Comparison of ENCODE assay signal across 1 cellular context in the genomic region with DNA sequence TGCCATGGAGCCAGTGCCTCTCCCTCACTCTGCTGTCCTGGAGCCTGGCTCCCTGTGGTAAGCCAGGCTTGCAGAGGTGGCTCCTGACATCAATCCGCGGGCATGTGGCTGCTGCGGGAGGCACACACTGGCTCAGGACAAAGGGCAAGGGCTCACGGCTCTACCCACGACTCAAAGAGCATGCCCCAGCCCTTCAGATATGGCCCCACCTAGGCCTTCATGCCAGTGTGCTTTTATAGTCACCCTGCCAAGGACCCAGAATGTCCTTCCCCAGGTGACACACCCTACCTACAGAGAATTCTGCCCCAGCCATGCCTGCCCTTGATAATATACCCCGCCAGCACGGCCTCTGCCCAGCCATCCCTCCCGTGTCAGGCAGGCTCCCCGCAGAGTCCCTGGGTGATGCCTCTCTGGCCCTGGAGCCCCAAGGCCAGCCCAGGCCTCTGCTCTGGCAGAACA.
TF ChIP-seq lines count a peak whose summit lies in the region.

No MANE protein-coding gene starts in this region.

TF ChIP-seq in HCT116, 20 proteins besides CTCF, POLR2A, EP300 and RAD21 (continued from another document):
- no peak for TF ChIP-seq ZBTB33 (IDR thresholded peaks at IDR 0.05; ENCODE audit: extremely low read depth, insufficient replicate concordance, low read length)
- TF ChIP-seq, protein P1, sequence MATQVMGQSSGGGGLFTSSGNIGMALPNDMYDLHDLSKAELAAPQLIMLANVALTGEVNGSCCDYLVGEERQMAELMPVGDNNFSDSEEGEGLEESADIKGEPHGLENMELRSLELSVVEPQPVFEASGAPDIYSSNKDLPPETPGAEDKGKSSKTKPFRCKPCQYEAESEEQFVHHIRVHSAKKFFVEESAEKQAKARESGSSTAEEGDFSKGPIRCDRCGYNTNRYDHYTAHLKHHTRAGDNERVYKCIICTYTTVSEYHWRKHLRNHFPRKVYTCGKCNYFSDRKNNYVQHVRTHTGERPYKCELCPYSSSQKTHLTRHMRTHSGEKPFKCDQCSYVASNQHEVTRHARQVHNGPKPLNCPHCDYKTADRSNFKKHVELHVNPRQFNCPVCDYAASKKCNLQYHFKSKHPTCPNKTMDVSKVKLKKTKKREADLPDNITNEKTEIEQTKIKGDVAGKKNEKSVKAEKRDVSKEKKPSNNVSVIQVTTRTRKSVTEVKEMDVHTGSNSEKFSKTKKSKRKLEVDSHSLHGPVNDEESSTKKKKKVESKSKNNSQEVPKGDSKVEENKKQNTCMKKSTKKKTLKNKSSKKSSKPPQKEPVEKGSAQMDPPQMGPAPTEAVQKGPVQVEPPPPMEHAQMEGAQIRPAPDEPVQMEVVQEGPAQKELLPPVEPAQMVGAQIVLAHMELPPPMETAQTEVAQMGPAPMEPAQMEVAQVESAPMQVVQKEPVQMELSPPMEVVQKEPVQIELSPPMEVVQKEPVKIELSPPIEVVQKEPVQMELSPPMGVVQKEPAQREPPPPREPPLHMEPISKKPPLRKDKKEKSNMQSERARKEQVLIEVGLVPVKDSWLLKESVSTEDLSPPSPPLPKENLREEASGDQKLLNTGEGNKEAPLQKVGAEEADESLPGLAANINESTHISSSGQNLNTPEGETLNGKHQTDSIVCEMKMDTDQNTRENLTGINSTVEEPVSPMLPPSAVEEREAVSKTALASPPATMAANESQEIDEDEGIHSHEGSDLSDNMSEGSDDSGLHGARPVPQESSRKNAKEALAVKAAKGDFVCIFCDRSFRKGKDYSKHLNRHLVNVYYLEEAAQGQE (IDR thresholded peaks at IDR 0.05; ENCODE audit: low read depth) = no peak
- no peak for TF ChIP-seq POLR2AphosphoS5 (IDR thresholded peaks at IDR 0.05; ENCODE audit: low read depth, low read length)
- TF ChIP-seq JUND (IDR thresholded peaks at IDR 0.05) = no peak
- TF ChIP-seq, protein P2, sequence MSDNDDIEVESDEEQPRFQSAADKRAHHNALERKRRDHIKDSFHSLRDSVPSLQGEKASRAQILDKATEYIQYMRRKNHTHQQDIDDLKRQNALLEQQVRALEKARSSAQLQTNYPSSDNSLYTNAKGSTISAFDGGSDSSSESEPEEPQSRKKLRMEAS (IDR thresholded peaks at IDR 0.05) = no peak
- TF ChIP-seq EZH2 (IDR thresholded peaks at IDR 0.05) = no peak
- no peak for TF ChIP-seq EGR1 (IDR thresholded peaks at IDR 0.05; ENCODE audit: low read depth)
- TF ChIP-seq ELF1 (IDR thresholded peaks at IDR 0.05; ENCODE audit: borderline replicate concordance, low read depth) = no peak
- no peak for TF ChIP-seq YY1 (IDR thresholded peaks at IDR 0.05; ENCODE audit: extremely low read depth, insufficient replicate concordance, low read depth, low read length)
- no peak for TF ChIP-seq ZNF274 (IDR thresholded peaks at IDR 0.05; ENCODE audit: low read depth, low read length)
- no peak for TF ChIP-seq CBX3 (IDR thresholded peaks at IDR 0.05; ENCODE audit: low read depth)
- TF ChIP-seq TCF7L2 (IDR thresholded peaks at IDR 0.05; ENCODE audit: borderline replicate concordance, extremely low read depth, insufficient read depth, insufficient read length) = no peak
- TF ChIP-seq ZFX (IDR thresholded peaks at IDR 0.05) = no peak
- TF ChIP-seq FOSL1 (IDR thresholded peaks at IDR 0.05; ENCODE audit: low read depth) = no peak
- TF ChIP-seq CEBPB (IDR thresholded peaks at IDR 0.05; ENCODE audit: low read depth) = no peak
- no peak for TF ChIP-seq SP1 (IDR thresholded peaks at IDR 0.05; ENCODE audit: low read depth)
- TF ChIP-seq SRF (IDR thresholded peaks at IDR 0.05; ENCODE audit: low read depth) = no peak
